29 cellular contexts compared by ENCODE assay signal in the genomic region with DNA sequence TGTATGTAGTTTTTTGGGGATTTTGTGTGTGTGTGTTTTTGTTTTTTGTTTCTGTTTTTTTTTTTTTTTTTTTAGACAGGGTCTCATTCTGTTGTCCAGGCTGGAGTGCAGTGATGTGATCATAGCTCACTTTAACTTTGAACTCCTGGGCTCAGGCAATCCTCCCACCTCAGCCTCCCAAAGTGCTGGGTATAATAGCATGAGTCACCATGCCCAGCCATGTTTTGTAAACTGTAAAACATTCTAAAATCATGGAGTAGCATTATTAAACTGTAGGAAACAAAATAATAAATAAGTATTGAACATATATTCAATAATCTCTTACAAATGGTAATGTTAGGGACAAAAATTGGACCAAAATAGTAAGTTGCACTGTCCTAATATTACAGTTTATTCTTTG.
"Had no signal": no experiment of that assay in that cellular context is flagged by ENCODE, and none has a peak within 500 bp of the region (broad histone marks: within the 10 kb centered on the region; RNA-seq: fewer than 3 reads in every experiment).

No MANE protein-coding gene starts in this region.

- FAIRE-seq: bronchial epithelial cell, TTC549 had no signal

- H3K9me3 ChIP-seq: ascending aorta had no signal

- H3K36me3 ChIP-seq: ascending aorta, cardiac muscle cell had no signal

- H3K4me1 ChIP-seq: ascending aorta had no signal

- DNase-seq: activated B cell treated with CpG ODN at 0.5 μM for 24 hours; activated CD4-positive, alpha-beta memory T cell treated with anti-CD3 and anti-CD28 coated beads for 36 hours; activated CD4-positive, alpha-beta T cell treated with anti-CD3 and anti-CD28 coated beads for 4 hours; activated CD4-positive, alpha-beta T cell treated with anti-CD3 and anti-CD28 coated beads, Interleukin-2, amount 10 ng/mL, durations not matched to agents 24 days and 14 days; activated CD4-positive, alpha-beta T cell treated with anti-CD3 and anti-CD28 coated beads, Interleukin-2, amount 50 U/mL, for 1 hour; activated CD4-positive, alpha-beta T cell treated with anti-CD3 and anti-CD28 coated beads, Interleukin-2, amount 50 U/mL, for 4 hours; activated CD4-positive, CD25-positive, alpha-beta regulatory T cell treated with anti-CD3 and anti-CD28 coated beads, Interleukin-2, amount 50 U/mL, for 72 hours; activated CD8-positive, alpha-beta memory T cell treated with anti-CD3 and anti-CD28 coated beads, Interleukin-2, amount 10 ng/mL, durations not matched to agents 7 days and 5 days; activated CD8-positive, alpha-beta memory T cell treated with anti-CD3 and anti-CD28 coated beads, Interleukin-2, amount 50 U/mL, for 48 hours; activated CD8-positive, alpha-beta T cell treated with anti-CD3 and anti-CD28 coated beads for 36 hours; activated effector memory CD4-positive, alpha-beta T cell treated with Interleukin-2 at 50 U/mL for 16 hours; activated gamma-delta T cell; activated naive CD4-positive, alpha-beta T cell treated with anti-CD3 and anti-CD28 coated beads, Interleukin-2, amount 10 ng/mL, durations not matched to agents 7 days and 5 days; activated naive CD4-positive, alpha-beta T cell treated with Interleukin-2 at 50 U/mL for 16 hours; activated naive CD8-positive, alpha-beta T cell treated with anti-CD3 and anti-CD28 coated beads, Interleukin-2, amount 10 ng/mL, durations not matched to agents 7 days and 5 days; activated naive CD8-positive, alpha-beta T cell treated with anti-CD3 and anti-CD28 coated beads, Interleukin-2, amount 50 U/mL, for 24 hours; activated T-cell treated with anti-CD3 and anti-CD28 coated beads, Interleukin-2, amount 50 U/mL, for 24 hours; activated T-cell treated with anti-CD3 and anti-CD28 coated beads, Interleukin-2, amount 50 U/mL, for 48 hours; amygdala; anterior cingulate cortex; caudate nucleus; cerebellar nuclear complex; T-helper 2 cell; T-helper 9 cell had no signal

- H3K27ac ChIP-seq: ascending aorta, cardiac muscle cell, VCaP had no signal

- H3K27me3 ChIP-seq: ascending aorta, cardiac muscle cell had no signal

- H3K4me3 ChIP-seq: ascending aorta, cardiac muscle cell had no signal

- ATAC-seq: activated CD8-positive, alpha-beta memory T cell treated with anti-CD3 and anti-CD28 coated beads, Interleukin-2, amount 10 ng/mL, durations not matched to agents 7 days and 5 days; activated CD8-positive, alpha-beta T cell treated with anti-CD3 and anti-CD28 coated beads for 36 hours; activated naive CD8-positive, alpha-beta T cell treated with anti-CD3 and anti-CD28 coated beads, Interleukin-2, amount 50 U/mL, for 24 hours had no signal
